Comparison of ENCODE assay signal across 1 cellular context in the genomic region with DNA sequence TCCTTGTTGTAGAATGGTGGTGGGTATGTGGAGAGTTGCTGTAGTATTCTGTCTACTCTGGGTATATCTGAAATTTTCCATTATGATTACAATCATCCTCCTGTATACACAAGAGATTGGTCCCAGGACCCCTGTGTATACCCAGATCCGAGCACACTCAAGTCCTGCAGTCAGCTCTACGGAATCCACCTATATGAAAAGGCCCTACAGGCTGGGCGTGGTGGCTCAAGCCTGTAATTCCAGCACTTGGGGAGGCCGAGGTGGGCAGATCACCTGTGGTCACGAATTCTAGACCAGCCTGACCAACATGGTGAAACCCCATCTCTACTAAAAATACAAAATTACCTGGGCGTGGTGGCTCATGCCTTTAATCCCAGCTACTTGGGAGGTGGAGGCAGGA.
TF ChIP-seq lines count a peak whose summit lies in the region.

No MANE protein-coding gene starts in this region.

TF ChIP-seq in IMR-90, 13 proteins besides CTCF, POLR2A, EP300 and RAD21 (continued from another document):
- TF ChIP-seq, protein P1, sequence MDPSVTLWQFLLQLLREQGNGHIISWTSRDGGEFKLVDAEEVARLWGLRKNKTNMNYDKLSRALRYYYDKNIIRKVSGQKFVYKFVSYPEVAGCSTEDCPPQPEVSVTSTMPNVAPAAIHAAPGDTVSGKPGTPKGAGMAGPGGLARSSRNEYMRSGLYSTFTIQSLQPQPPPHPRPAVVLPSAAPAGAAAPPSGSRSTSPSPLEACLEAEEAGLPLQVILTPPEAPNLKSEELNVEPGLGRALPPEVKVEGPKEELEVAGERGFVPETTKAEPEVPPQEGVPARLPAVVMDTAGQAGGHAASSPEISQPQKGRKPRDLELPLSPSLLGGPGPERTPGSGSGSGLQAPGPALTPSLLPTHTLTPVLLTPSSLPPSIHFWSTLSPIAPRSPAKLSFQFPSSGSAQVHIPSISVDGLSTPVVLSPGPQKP (IDR thresholded peaks at IDR 0.05; ENCODE audit: borderline replicate concordance, low read depth, low read length) = no peak
- TF ChIP-seq SMC3 (IDR thresholded peaks at IDR 0.05; ENCODE audit: low read depth, low read length) (no peak), NFE2L2 (IDR thresholded peaks at IDR 0.05; ENCODE audit: low read depth, low read length) (no peak), FOS (IDR thresholded peaks at IDR 0.05; ENCODE audit: low read depth, low read length) (no peak), CHD1 (IDR thresholded peaks at IDR 0.05; ENCODE audit: low read depth, low read length) (no peak), MXI1 (IDR thresholded peaks at IDR 0.05; ENCODE audit: borderline replicate concordance, low read depth, low read length) (no peak), BHLHE40 (IDR thresholded peaks at IDR 0.05; ENCODE audit: low read depth, low read length) (no peak), CEBPB (IDR thresholded peaks at IDR 0.05; ENCODE audit: low read depth, low read length) (no peak)
- TF ChIP-seq, protein P2, sequence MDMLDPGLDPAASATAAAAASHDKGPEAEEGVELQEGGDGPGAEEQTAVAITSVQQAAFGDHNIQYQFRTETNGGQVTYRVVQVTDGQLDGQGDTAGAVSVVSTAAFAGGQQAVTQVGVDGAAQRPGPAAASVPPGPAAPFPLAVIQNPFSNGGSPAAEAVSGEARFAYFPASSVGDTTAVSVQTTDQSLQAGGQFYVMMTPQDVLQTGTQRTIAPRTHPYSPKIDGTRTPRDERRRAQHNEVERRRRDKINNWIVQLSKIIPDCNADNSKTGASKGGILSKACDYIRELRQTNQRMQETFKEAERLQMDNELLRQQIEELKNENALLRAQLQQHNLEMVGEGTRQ (IDR thresholded peaks at IDR 0.05; ENCODE audit: low read depth, low read length) = no peak
